ENCODE assay signal across 8 cellular contexts in the genomic region with DNA sequence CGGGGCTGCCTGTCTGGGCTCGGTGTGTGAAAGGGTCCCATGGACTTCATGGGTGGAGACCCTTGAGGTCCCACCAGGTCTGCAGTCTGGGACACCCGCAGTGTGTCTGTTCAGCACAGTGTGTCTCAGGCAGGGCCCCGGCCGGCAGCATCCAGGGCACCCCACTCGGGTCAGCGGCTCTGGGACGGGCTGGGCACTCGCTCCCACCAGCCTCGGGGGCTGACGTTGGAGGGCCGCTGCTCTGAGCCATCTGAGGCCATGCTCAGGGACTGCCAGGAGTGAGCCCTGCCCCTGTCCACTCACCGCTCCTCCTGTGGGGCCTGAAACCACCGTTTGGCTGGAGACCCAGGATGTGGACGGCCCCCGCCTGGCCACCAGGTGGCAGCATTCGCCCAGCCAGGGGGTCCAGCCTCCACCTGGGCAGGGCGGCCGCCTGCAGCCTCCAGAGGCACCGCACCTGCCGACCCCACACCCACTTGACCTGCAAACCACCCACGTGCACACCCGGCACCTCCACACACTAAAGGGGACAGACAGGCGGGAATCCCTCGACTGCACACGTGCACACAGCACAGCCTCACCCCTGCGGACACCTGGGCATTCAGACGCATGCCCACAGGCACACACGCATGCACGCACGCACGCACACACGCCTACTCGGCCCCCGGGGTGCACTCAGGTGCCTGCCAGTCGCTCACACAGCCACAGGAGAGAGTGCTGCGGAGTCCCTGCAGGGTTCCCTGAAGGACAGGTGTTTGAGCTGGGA. TPM values are rescaled to one million over a fixed set of nuclear protein-coding genes. Genes with fewer than 3 reads are reported as not detected.
DNase-seq lines count a peak whose midpoint lies in the region; ATAC-seq and TF ChIP-seq lines count a peak whose summit lies in the region.

No MANE protein-coding gene starts in this region.

- H3K27ac Mint-ChIP-seq in T-cell = no peak overlapping the region

- no peaks in the 10 kb centered on the region for H3F3A ChIP-seq in MM.1S (ENCODE audit: insufficient read depth, low read length)

- H3K9me2 ChIP-seq in MM.1S (replicated peaks; ENCODE audit: insufficient read depth, low read length) = no peaks in the 10 kb centered on the region

- ATAC-seq in T-cell (replicated peaks in 1 of 4) (peak; percentile 87 to 93 (median 89)), sciatic nerve (peak; percentile 89), HG02938 (IDR thresholded peaks at IDR 0.05; ENCODE audit: unreplicated experiment) (no peak)

- no peaks in the 10 kb centered on the region for H3K9me3 Mint-ChIP-seq in T-cell

- no peaks in the 10 kb centered on the region for H3K27me3 Mint-ChIP-seq in T-cell

- peaks cover 62% of the 10 kb centered on the region for H3K27me3 ChIP-seq in MM.1S (replicated peaks; ENCODE audit: insufficient read depth, low read length)
- no peaks in the 10 kb centered on the region for H3K27me3 ChIP-seq in adipocyte (replicated peaks; ENCODE audit: control insufficient read depth, insufficient read depth, low read length)
- H3K27me3 ChIP-seq in right atrium auricular region = no peaks in the 10 kb centered on the region

- H3K27ac ChIP-seq in MM.1S (ENCODE audit: low read length) = no peak overlapping the region
- H3K27ac ChIP-seq in right atrium auricular region = no peak overlapping the region

- intact Hi-C loops in sciatic nerve (cut with DNase I) = loop anchor here (2.0 kb wide), 1 partner anchor 86 kb away; no protein-coding TSS in a partner anchor

- peak; percentile 66 for TF ChIP-seq CTCF in MM.1S (IDR thresholded peaks at IDR 0.05; ENCODE audit: low read length)
- TF ChIP-seq CTCF in right atrium auricular region (IDR thresholded peaks at IDR 0.05) = peak; percentile 94 to 99

- H3K79me2 ChIP-seq in MM.1S (ENCODE audit: low read length) = no peaks in the 10 kb centered on the region

- no peaks in the 10 kb centered on the region for H3K36me3 Mint-ChIP-seq in T-cell

- H3K36me3 ChIP-seq in MM.1S (replicated peaks; ENCODE audit: insufficient read depth, low read length) = no peaks in the 10 kb centered on the region
- no peaks in the 10 kb centered on the region for H3K36me3 ChIP-seq in adipocyte (ENCODE audit: control insufficient read depth, insufficient read depth, low read length, severe bottlenecking)
- H3K36me3 ChIP-seq in right atrium auricular region = no peaks in the 10 kb centered on the region

- H3K4me2 ChIP-seq in MM.1S (ENCODE audit: low read depth, low read length) = no peak overlapping the region

- DNase-seq in SIG-M5 treated with dmso at 0.1 percent for 504 hours (lab: John Stamatoyannopoulos, UW; ENCODE audit: unreplicated experiment) (peak; percentile 34), SIG-M5 (lab: John Stamatoyannopoulos, UW) (no peak), MM.1S (peak; percentile 50), T-cell (peak; percentile 39 to 86 (median 69)), adipocyte (ENCODE audit: low read depth) (peak; percentile 80), right atrium auricular region (ENCODE audit: low spot score) (peak; percentile 73), sciatic nerve (ENCODE audit: low spot score) (peak; percentile 84)

- H3K9ac ChIP-seq in MM.1S (ENCODE audit: low read length) (no peak overlapping the region), adipocyte (ENCODE audit: low read length) (no peak overlapping the region)

- no peaks in the 10 kb centered on the region for H3K4me1 ChIP-seq in MM.1S (ENCODE audit: low read length)
- no peaks in the 10 kb centered on the region for H3K4me1 ChIP-seq in adipocyte (ENCODE audit: control insufficient read depth, insufficient read depth, low read length)
- H3K4me1 ChIP-seq in right atrium auricular region = peaks cover 0 to 10% of the 10 kb centered on the region in 2 donors

- no peak overlapping the region for H2AFZ ChIP-seq in MM.1S (ENCODE audit: low read length)

- H3K9me3 ChIP-seq in MM.1S (replicated peaks; ENCODE audit: insufficient read depth, low read length) (no peaks in the 10 kb centered on the region), adipocyte (ENCODE audit: control insufficient read depth, low read length) (no peaks in the 10 kb centered on the region), right atrium auricular region (no peaks in the 10 kb centered on the region)

- H4K20me1 ChIP-seq in MM.1S (ENCODE audit: insufficient read depth, low read length) = no peaks in the 10 kb centered on the region

- CTCF ChIA-PET in T-cell (lab: Charles Lee) = no interaction called here

- H3K4me3 Mint-ChIP-seq in T-cell = no peak overlapping the region

- H3K4me3 ChIP-seq in MM.1S (ENCODE audit: low read length) = no peak overlapping the region
- H3K4me3 ChIP-seq in adipocyte (ENCODE audit: low read length) = no peak overlapping the region
- no peak overlapping the region for H3K4me3 ChIP-seq in right atrium auricular region

- POLR2A ChIA-PET in T-cell (lab: Charles Lee) = no interaction called here

- peaks cover 0 to 4% (median 4%) of the 10 kb centered on the region in 3 donors for H3K4me1 Mint-ChIP-seq in T-cell

RNA-seq across cellular contexts. Expression of a gene that starts 10.1 kb away (rescaled TPM):
- 10 to 100 TPM; 19.6 to 38.4 (median 33.1) TPM for total RNA-seq in T-cell
- total RNA-seq in right atrium auricular region = 1 to 10 TPM; 1.7 to 2.4 TPM
- 3.9 TPM for total RNA-seq in sciatic nerve
